Comparison of ENCODE assay signal across 1 cellular context in the genomic region with DNA sequence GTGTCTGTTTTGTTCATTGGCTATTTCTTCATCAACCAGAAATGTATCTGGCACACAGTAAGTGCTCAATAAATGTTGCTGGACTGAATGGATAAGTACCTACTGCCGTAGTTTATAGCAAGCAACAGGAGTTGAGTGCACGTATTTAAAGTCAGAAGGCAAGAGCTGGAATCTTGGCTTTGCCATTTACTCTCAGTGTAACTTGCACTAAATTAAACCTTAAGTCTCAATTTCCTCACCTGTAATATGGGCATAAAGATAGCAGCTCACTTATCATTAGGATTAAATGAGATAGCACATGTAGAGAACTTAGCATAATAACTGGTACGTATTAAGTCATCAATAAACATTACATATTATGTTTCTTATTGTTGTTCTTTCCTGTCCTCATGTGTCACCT.
TF ChIP-seq lines count a peak whose summit lies in the region.

No MANE protein-coding gene starts in this region.

TF ChIP-seq in H1, 55 proteins besides CTCF, POLR2A, EP300 and RAD21:
- TF ChIP-seq SUZ12 (IDR thresholded peaks at IDR 0.05; ENCODE audit: low read length), result no peak
- no peak for TF ChIP-seq NRF1 (IDR thresholded peaks at IDR 0.05; ENCODE audit: low read depth, low read length)
- no peak for TF ChIP-seq USF2 (IDR thresholded peaks at IDR 0.05; ENCODE audit: low read length)
- TF ChIP-seq CBX5 (IDR thresholded peaks at IDR 0.05; ENCODE audit: low read depth, low read length), result no peak
- TF ChIP-seq TAF1 (IDR thresholded peaks at IDR 0.05; ENCODE audit: low read depth, low read length), result no peak
- no peak for TF ChIP-seq PHF8 (conservative IDR thresholded peaks at IDR 0.05; ENCODE audit: low read depth, low read length)
